Comparison of ENCODE assay signal across 7 cellular contexts in genomic region chr19:460877-461609, GRCh38. TPM values are rescaled to one million over a fixed set of nuclear protein-coding genes. Genes with fewer than 3 reads are reported as not detected.
DNase-seq lines count a peak whose midpoint lies in the region; ATAC-seq and TF ChIP-seq lines count a peak whose summit lies in the region.

Gene SHC2 (minus strand): TSS chr19:461033. CDS start chr19:460996, 37 bp downstream.

- H3K27me3 ChIP-seq in HUES48 (ENCODE audit: control insufficient read depth, insufficient read depth, low read length) (peaks cover 13% of the 10 kb centered on the region), right atrium auricular region (no peaks in the 10 kb centered on the region), sigmoid colon (no peaks in the 10 kb centered on the region)

- peak within 1 kb of the TSS; percentile 69 for H3K4me3 ChIP-seq in HUES48 (ENCODE audit: low read depth, low read length)
- peak within 1 kb of the TSS; percentile 66 to 69 for H3K4me3 ChIP-seq in right atrium auricular region
- peak within 1 kb of the TSS; percentile 67 to 92 (median 84) for H3K4me3 ChIP-seq in sigmoid colon

- peaks cover 16% of the 10 kb centered on the region for H3K27me3 Mint-ChIP-seq in activated T-helper 1 cell treated with anti-CD3 and anti-CD28 coated beads, Interleukin-12 subunit alpha, Interleukin-12 subunit beta, Interleukin-2, Interleukin-4 antibody, amounts not matched to agents 30 ng/mL and 10 ng/mL and 1 ng/mL, durations not matched to agents 14 hours and 24 hours and 36 hours (ENCODE audit: insufficient read depth)

- no peak for DNase-seq in activated T-helper 1 cell treated with anti-CD3 and anti-CD28 coated beads, Interleukin-12 subunit alpha, Interleukin-12 subunit beta, Interleukin-2, Interleukin-4 antibody, amounts not matched to agents 30 ng/mL and 10 ng/mL and 1 ng/mL, durations not matched to agents 14 hours and 24 hours and 36 hours (ENCODE audit: low spot score)
- DNase-seq in right atrium auricular region (ENCODE audit: low spot score) (no peak), sigmoid colon (peak; percentile 81)
- DNase-seq in activated effector memory CD4-positive, alpha-beta T cell treated with anti-CD3 and anti-CD28 coated beads, Interleukin-2, amount 50 U/mL, for 16 hours, result no peak

- ATAC-seq in HG02970 (IDR thresholded peaks at IDR 0.05; ENCODE audit: low FRiP score, unreplicated experiment) (no peak), HG03520 (IDR thresholded peaks at IDR 0.05; ENCODE audit: unreplicated experiment) (no peak)

- no peaks in the 10 kb centered on the region for H3K4me1 Mint-ChIP-seq in activated T-helper 1 cell treated with anti-CD3 and anti-CD28 coated beads, Interleukin-12 subunit alpha, Interleukin-12 subunit beta, Interleukin-2, Interleukin-4 antibody, amounts not matched to agents 30 ng/mL and 10 ng/mL and 1 ng/mL, durations not matched to agents 14 hours and 24 hours and 36 hours (ENCODE audit: low read depth)

- H3K9ac ChIP-seq in HUES48 (ENCODE audit: low read depth, low read length), result no peak within 1 kb of the TSS

- H3K4me3 Mint-ChIP-seq in activated T-helper 1 cell treated with anti-CD3 and anti-CD28 coated beads, Interleukin-12 subunit alpha, Interleukin-12 subunit beta, Interleukin-2, Interleukin-4 antibody, amounts not matched to agents 30 ng/mL and 10 ng/mL and 1 ng/mL, durations not matched to agents 14 hours and 24 hours and 36 hours, result peak within 1 kb of the TSS; percentile 56

- H3K27ac Mint-ChIP-seq in activated T-helper 1 cell treated with anti-CD3 and anti-CD28 coated beads, Interleukin-12 subunit alpha, Interleukin-12 subunit beta, Interleukin-2, Interleukin-4 antibody, amounts not matched to agents 30 ng/mL and 10 ng/mL and 1 ng/mL, durations not matched to agents 14 hours and 24 hours and 36 hours, result no peak within 1 kb of the TSS

- intact Hi-C loops in activated T-helper 1 cell treated with anti-CD3 and anti-CD28 coated beads, Interleukin-12 subunit alpha, Interleukin-12 subunit beta, Interleukin-2, Interleukin-4 antibody, amounts not matched to agents 30 ng/mL and 10 ng/mL and 1 ng/mL, durations not matched to agents 14 hours and 24 hours and 36 hours (cut with micrococcal nuclease), result no loop called here
- intact Hi-C loops in sigmoid colon (cut with DNase I), result loop anchor here (2.0 kb wide), 1 partner anchor 46 kb away; the partner anchor contains the start of gene TPGS1

- H3K36me3 Mint-ChIP-seq in activated T-helper 1 cell treated with anti-CD3 and anti-CD28 coated beads, Interleukin-12 subunit alpha, Interleukin-12 subunit beta, Interleukin-2, Interleukin-4 antibody, amounts not matched to agents 30 ng/mL and 10 ng/mL and 1 ng/mL, durations not matched to agents 14 hours and 24 hours and 36 hours (ENCODE audit: low read depth), result no peaks in the 10 kb centered on the region

- 1 to 3% methylated on average over 76 to 77 of the region's 77 CpGs for WGBS in sigmoid colon, 2 donors

- H3K9me3 Mint-ChIP-seq in activated T-helper 1 cell treated with anti-CD3 and anti-CD28 coated beads, Interleukin-12 subunit alpha, Interleukin-12 subunit beta, Interleukin-2, Interleukin-4 antibody, amounts not matched to agents 30 ng/mL and 10 ng/mL and 1 ng/mL, durations not matched to agents 14 hours and 24 hours and 36 hours, result peaks cover 4% of the 10 kb centered on the region

- H3K27ac ChIP-seq in HUES48 (ENCODE audit: low read depth, low read length) (peak within 1 kb of the TSS; percentile 77), right atrium auricular region (peak within 1 kb of the TSS; percentile 77 to 80), sigmoid colon (peak within 1 kb of the TSS; percentile 82 to 90 (median 86))

- no peaks in the 10 kb centered on the region for H3K4me1 ChIP-seq in HUES48 (ENCODE audit: control insufficient read depth, insufficient read depth, low read length)
- peaks cover 0 to 19% of the 10 kb centered on the region in 2 donors for H3K4me1 ChIP-seq in right atrium auricular region
- H3K4me1 ChIP-seq in sigmoid colon, result peaks cover 0 to 21% (median 18%) of the 10 kb centered on the region in 4 donors

- TF ChIP-seq POLR2A in sigmoid colon (IDR thresholded peaks at IDR 0.05), result no peak

- no peak for TF ChIP-seq EP300 in sigmoid colon (IDR thresholded peaks at IDR 0.05)

- TF ChIP-seq CTCF in right atrium auricular region (IDR thresholded peaks at IDR 0.05) (no peak), sigmoid colon (IDR thresholded peaks at IDR 0.05) (no peak)

- H3K36me3 ChIP-seq in HUES48 (ENCODE audit: control insufficient read depth, insufficient read depth, low read length), result no peaks in the 10 kb centered on the region
- no peaks in the 10 kb centered on the region for H3K36me3 ChIP-seq in right atrium auricular region
- no peaks in the 10 kb centered on the region for H3K36me3 ChIP-seq in sigmoid colon

- H3K9me3 ChIP-seq in HUES48 (ENCODE audit: control insufficient read depth, insufficient read depth, low read length), result no peaks in the 10 kb centered on the region
- no peaks in the 10 kb centered on the region for H3K9me3 ChIP-seq in right atrium auricular region
- H3K9me3 ChIP-seq in sigmoid colon, result no peaks in the 10 kb centered on the region

RNA-seq across cellular contexts. Expression of gene SHC2, which starts in this region (rescaled TPM):
- total RNA-seq in activated T-helper 1 cell treated with anti-CD3 and anti-CD28 coated beads, Interleukin-12 subunit alpha, Interleukin-12 subunit beta, Interleukin-2, Interleukin-4 antibody, amounts not matched to agents 30 ng/mL and 10 ng/mL and 1 ng/mL, durations not matched to agents 14 hours and 24 hours and 36 hours, result not detected in 2 replicates
- total RNA-seq in right atrium auricular region (10 to 100 TPM in 1 of 2 donors, 1 to 10 TPM in 1; 9.6 to 26.8 TPM), sigmoid colon (10 to 100 TPM; 17.8 to 49.9 (median 24.9) TPM)
- 10 to 100 TPM in 1 of 3 donors, 1 to 10 TPM in 2; 1.8 to 10.8 (median 9.3) TPM for polyA plus RNA-seq in sigmoid colon

Comparison
In these comparisons a context has a peak if more than half of its experiments do, and no peak if none do; other contexts are left out.
1. RNA of gene SHC2 (total RNA-seq): 17.8 to 49.9 TPM in sigmoid colon and 9.6 to 26.8 TPM in right atrium auricular region; not detected in activated T-helper 1 cell treated with anti-CD3 and anti-CD28 coated beads, Interleukin-12 subunit alpha, Interleukin-12 subunit beta, Interleukin-2, Interleukin-4 antibody, amounts not matched to agents 30 ng/mL and 10 ng/mL and 1 ng/mL, durations not matched to agents 14 hours and 24 hours and 36 hours; every median in the first group is over 10 times any median in the second.
2. Peak in every context shown above with its lines, with median percentiles within 50 percentile points of each other: H3K27ac ChIP-seq and H3K4me3 ChIP-seq.